ENCODE assay signal across 18 cellular contexts in the genomic region with DNA sequence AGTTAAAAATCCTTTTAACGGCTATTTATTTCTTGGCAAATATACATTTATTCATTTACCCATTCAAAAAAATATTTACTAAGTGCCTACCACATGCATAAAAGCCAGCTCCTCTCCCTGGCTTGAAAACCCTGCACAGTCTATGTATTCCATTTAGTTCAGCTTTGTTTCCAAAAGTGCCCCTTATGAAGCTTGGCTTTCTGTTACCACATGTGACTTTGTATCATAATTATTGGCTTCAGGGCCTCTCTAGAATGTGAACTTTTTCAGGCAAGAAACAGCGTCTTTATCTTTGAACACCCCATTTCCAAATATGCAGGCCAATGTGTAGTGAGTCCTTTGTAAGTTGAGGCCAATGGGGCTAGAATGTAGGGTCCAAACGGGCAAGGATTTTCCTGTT.
DNase-seq lines count a peak whose midpoint lies in the region; ATAC-seq, FAIRE-seq and TF ChIP-seq lines count a peak whose summit lies in the region.
"Had no signal": no experiment of that assay in that cellular context is flagged by ENCODE, and none has a peak within 500 bp of the region (broad histone marks: within the 10 kb centered on the region; RNA-seq: fewer than 3 reads in every experiment).

No MANE protein-coding gene starts in this region.

- ATAC-seq in activated CD8-positive, alpha-beta T cell treated with anti-CD3 and anti-CD28 coated beads for 36 hours, result no peak
- no peak for ATAC-seq in activated CD8-positive, alpha-beta T cell treated with anti-CD3 and anti-CD28 coated beads, Interleukin-2, amount 10 ng/mL, durations not matched to agents 7 days and 5 days
- ATAC-seq in naive thymus-derived CD8-positive, alpha-beta T cell, result no peak
- ATAC-seq in HepG2, result no peak
- ATAC-seq: K562 had no signal

- CTCF ChIA-PET in activated CD8-positive, alpha-beta T cell treated with anti-CD3 and anti-CD28 coated beads for 36 hours (lab: Charles Lee), result interaction anchor here (1.0 kb wide), 1 partner anchor 10 kb away, joined by 3 read pairs; no protein-coding TSS in a partner anchor
- CTCF ChIA-PET in activated CD8-positive, alpha-beta T cell treated with anti-CD3 and anti-CD28 coated beads, Interleukin-2, amount 10 ng/mL, durations not matched to agents 7 days and 5 days (lab: Charles Lee), result no interaction called here
- CTCF ChIA-PET in HepG2 (lab: Yijun Ruan, JAX; ENCODE audit: low intra/inter-chr PET ratio, low total read pairs), result no interaction called here

- intact Hi-C loops in activated CD8-positive, alpha-beta T cell treated with anti-CD3 and anti-CD28 coated beads for 36 hours (cut with micrococcal nuclease), result no loop called here
- intact Hi-C loops in HepG2 (cut with micrococcal nuclease; ENCODE audit: unreplicated experiment), result no loop called here

- H3K9me3 ChIP-seq in endodermal cell (ENCODE audit: control insufficient read depth, low read length), result no peaks in the 10 kb centered on the region
- H3K9me3 ChIP-seq in HepG2 (ENCODE audit: low read length), result no peaks in the 10 kb centered on the region

- no peak overlapping the region for H3K4me2 ChIP-seq in HepG2 (ENCODE audit: low read depth, low read length)

- in situ Hi-C loops in HepG2 (cut with HindIII; ENCODE audit: extremely low pct_ligation_motif_present, low pct_unique_long_range_greater_than_20kb), result no loop called here

- FAIRE-seq in HepG2 (lab: Jason Lieb, UNC), result no peak
- FAIRE-seq: H54, K562 had no signal

- H3K79me2 ChIP-seq in HepG2 (ENCODE audit: insufficient read depth, low read length), result no peaks in the 10 kb centered on the region

- TF ChIP-seq POLR2A in HepG2 (IDR thresholded peaks at IDR 0.05; ENCODE audit: insufficient read depth in 1 of 2, low read depth in 2 of 2, low read length in 2 of 2), result no peak

- no peak for TF ChIP-seq RAD21 in HepG2 (CRISPR knock-in tag; IDR thresholded peaks at IDR 0.05)

- POLR2A ChIA-PET in activated CD8-positive, alpha-beta T cell treated with anti-CD3 and anti-CD28 coated beads for 36 hours (lab: Charles Lee), result interaction anchor here (1.2 kb wide), 1 partner anchor 10 kb away, joined by 3 read pairs; no protein-coding TSS in a partner anchor
- POLR2A ChIA-PET in activated CD8-positive, alpha-beta T cell treated with anti-CD3 and anti-CD28 coated beads, Interleukin-2, amount 10 ng/mL, durations not matched to agents 7 days and 5 days (lab: Charles Lee), result no interaction called here
- POLR2A ChIA-PET in naive thymus-derived CD8-positive, alpha-beta T cell (lab: Charles Lee), result interaction anchor here (1.2 kb wide), 1 partner anchor 12 kb away, joined by 4 read pairs; no protein-coding TSS in a partner anchor
- POLR2A ChIA-PET in HepG2 (lab: Yijun Ruan, JAX), result no interaction called here

- WGBS in endodermal cell (ENCODE audit: insufficient coverage in 1 of 2, insufficient read length in 1 of 2), 2 experiments, result 80% methylated on average over 2 to 3 of the region's 3 CpGs
- WGBS in HepG2 (ENCODE audit: low lambda C conversion rate), result 11% methylated on average over 3 of the region's 3 CpGs

- H3K4me3 Mint-ChIP-seq in activated CD8-positive, alpha-beta T cell treated with anti-CD3 and anti-CD28 coated beads for 36 hours, result no peak overlapping the region
- H3K4me3 Mint-ChIP-seq in activated CD8-positive, alpha-beta T cell treated with anti-CD3 and anti-CD28 coated beads, Interleukin-2, amount 10 ng/mL, durations not matched to agents 7 days and 5 days, result no peak overlapping the region
- H3K4me3 Mint-ChIP-seq in endodermal cell (no peak overlapping the region), type B pancreatic cell (peak overlapping the region; percentile 23), glutamatergic neuron (ENCODE audit: unreplicated experiment) (no peak overlapping the region)
- H3K4me3 Mint-ChIP-seq in naive thymus-derived CD8-positive, alpha-beta T cell, result peak overlapping the region in 6 of 10 donors; percentile 7 to 85 (median 26)

- TF ChIP-seq EP300 in HepG2 (IDR thresholded peaks at IDR 0.05; ENCODE audit: low read depth in 2 of 2, low read length in 2 of 2) (no peak), HepG2 (CRISPR knock-in tag; IDR thresholded peaks at IDR 0.05; ENCODE audit: borderline replicate concordance) (no peak)

- H3K4me3 ChIP-seq in endodermal cell (ENCODE audit: low read length) (no peak overlapping the region), HepG2 (replicated peaks in 1 of 3; ENCODE audit: insufficient read depth in 1 of 3, low read depth in 2 of 3, low read length in 3 of 3) (no peak overlapping the region)
- H3K4me3 ChIP-seq: K562 had no signal

- TF ChIP-seq CTCF in activated CD8-positive, alpha-beta T cell treated with anti-CD3 and anti-CD28 coated beads for 36 hours (IDR thresholded peaks at IDR 0.05), result no peak
- TF ChIP-seq CTCF in endodermal cell (conservative IDR thresholded peaks at IDR 0.05), result no peak
- TF ChIP-seq CTCF in type B pancreatic cell (conservative IDR thresholded peaks at IDR 0.05), result no peak
- TF ChIP-seq CTCF in HepG2 (CRISPR knock-in tag; IDR thresholded peaks at IDR 0.05), result no peak
- TF ChIP-seq CTCF in glutamatergic neuron (IDR thresholded peaks at IDR 0.05; ENCODE audit: partially characterized antibody, unreplicated experiment), result no peak

- H3K4me1 ChIP-seq in endodermal cell (ENCODE audit: control insufficient read depth, insufficient read depth, low read length), result peaks cover 12% of the 10 kb centered on the region
- H3K4me1 ChIP-seq in HepG2 (ENCODE audit: insufficient read depth, low read length), result peaks cover 17% of the 10 kb centered on the region

- H3K27me3 ChIP-seq in endodermal cell (ENCODE audit: control insufficient read depth, insufficient read depth, low read length, poor library complexity, severe bottlenecking), result no peaks in the 10 kb centered on the region
- peaks cover 0 to 3% of the 10 kb centered on the region in 2 experiments; a peak in 1 of 5 replicates for H3K27me3 ChIP-seq in HepG2 (ENCODE audit: control insufficient read depth in 1 of 2, insufficient read depth in 2 of 2, low read length in 2 of 2)
- H3K27me3 ChIP-seq: brain microvascular endothelial cell had no signal

- H3K36me3 ChIP-seq in endodermal cell (ENCODE audit: control insufficient read depth, insufficient read depth, low read length) (no peaks in the 10 kb centered on the region), HepG2 (replicated peaks in 1 of 2; ENCODE audit: control insufficient read depth in 1 of 2, insufficient read depth in 2 of 2, low read length in 2 of 2) (no peaks in the 10 kb centered on the region)
- H3K36me3 ChIP-seq: brain microvascular endothelial cell had no signal

- H3K27ac Mint-ChIP-seq in activated CD8-positive, alpha-beta T cell treated with anti-CD3 and anti-CD28 coated beads for 36 hours, result peak overlapping the region; percentile 8
- H3K27ac Mint-ChIP-seq in activated CD8-positive, alpha-beta T cell treated with anti-CD3 and anti-CD28 coated beads, Interleukin-2, amount 10 ng/mL, durations not matched to agents 7 days and 5 days, result no peak overlapping the region
- H3K27ac Mint-ChIP-seq in endodermal cell (no peak overlapping the region), type B pancreatic cell (peak overlapping the region; percentile 10), glutamatergic neuron (ENCODE audit: unreplicated experiment) (no peak overlapping the region)
- peak overlapping the region in 9 of 10 donors; percentile 2 to 96 (median 86) for H3K27ac Mint-ChIP-seq in naive thymus-derived CD8-positive, alpha-beta T cell

- H3K27ac ChIP-seq in endodermal cell (ENCODE audit: low read depth, low read length) (peak overlapping the region; percentile 81), HepG2 (ENCODE audit: extremely low read length, insufficient read depth, low read length) (no peak overlapping the region)
- H3K27ac ChIP-seq: brain microvascular endothelial cell had no signal

- DNase-seq in activated CD8-positive, alpha-beta T cell treated with anti-CD3 and anti-CD28 coated beads for 36 hours, result no peak
- DNase-seq in activated CD8-positive, alpha-beta T cell treated with anti-CD3 and anti-CD28 coated beads, Interleukin-2, amount 10 ng/mL, durations not matched to agents 7 days and 5 days, result no peak
- DNase-seq in endodermal cell, result no peak
- DNase-seq in naive thymus-derived CD8-positive, alpha-beta T cell, result no peak
- no peak for DNase-seq in type B pancreatic cell (ENCODE audit: extremely low spot score, unreplicated experiment)
- no peak for DNase-seq in HepG2 (ENCODE audit: low spot score)
- no peak for DNase-seq in glutamatergic neuron
- DNase-seq in NCI-H446 treated with DMSO at 0.1 percent for 48 hours (lab: John Stamatoyannopoulos, UW), result no peak
- DNase-seq: activated CD4-positive, alpha-beta T cell treated with anti-CD3 and anti-CD28 coated beads, Interleukin-2, amount 50 U/mL, for 1 hour; C1 segment of cervical spinal cord; DMS79; NK-92 treated with Interleukin-12 subunit alpha and Interleukin-12 subunit beta, amount 100 ng/mL, for 24 hours; occipital lobe; stimulated activated CD4-positive, alpha-beta T cell treated with anti-CD3 and anti-CD28 coated beads, Interleukin-4, amount 100 ng/mL, for 1 hour had no signal

- no peaks in the 10 kb centered on the region for H3K27me3 Mint-ChIP-seq in activated CD8-positive, alpha-beta T cell treated with anti-CD3 and anti-CD28 coated beads for 36 hours
- no peaks in the 10 kb centered on the region for H3K27me3 Mint-ChIP-seq in activated CD8-positive, alpha-beta T cell treated with anti-CD3 and anti-CD28 coated beads, Interleukin-2, amount 10 ng/mL, durations not matched to agents 7 days and 5 days (ENCODE audit: low read depth)
- no peaks in the 10 kb centered on the region for H3K27me3 Mint-ChIP-seq in endodermal cell (ENCODE audit: insufficient read depth)
- no peaks in the 10 kb centered on the region for H3K27me3 Mint-ChIP-seq in naive thymus-derived CD8-positive, alpha-beta T cell
- no peaks in the 10 kb centered on the region for H3K27me3 Mint-ChIP-seq in type B pancreatic cell
- H3K27me3 Mint-ChIP-seq in glutamatergic neuron (ENCODE audit: unreplicated experiment), result no peaks in the 10 kb centered on the region
- H3K27me3 Mint-ChIP-seq: activated naive CD4-positive, alpha-beta T cell treated with anti-CD3 and anti-CD28 coated beads, Interleukin-2, amount 50 U/mL, for 24 hours had no signal

- H4K20me1 ChIP-seq in HepG2 (ENCODE audit: insufficient read depth, low read length), result no peaks in the 10 kb centered on the region

- H3K4me1 Mint-ChIP-seq in activated CD8-positive, alpha-beta T cell treated with anti-CD3 and anti-CD28 coated beads for 36 hours (ENCODE audit: low read depth), result peaks cover 43% of the 10 kb centered on the region
- peaks cover 45% of the 10 kb centered on the region for H3K4me1 Mint-ChIP-seq in activated CD8-positive, alpha-beta T cell treated with anti-CD3 and anti-CD28 coated beads, Interleukin-2, amount 10 ng/mL, durations not matched to agents 7 days and 5 days (ENCODE audit: low read depth)
- peaks cover 60% of the 10 kb centered on the region for H3K4me1 Mint-ChIP-seq in endodermal cell
- H3K4me1 Mint-ChIP-seq in naive thymus-derived CD8-positive, alpha-beta T cell, result peaks cover 30 to 59% (median 38%) of the 10 kb centered on the region in 4 donors
- peaks cover 59% of the 10 kb centered on the region for H3K4me1 Mint-ChIP-seq in type B pancreatic cell (ENCODE audit: unreplicated experiment)
- H3K4me1 Mint-ChIP-seq in glutamatergic neuron (ENCODE audit: low read depth, unreplicated experiment), result peaks cover 28% of the 10 kb centered on the region

- no TSS peak for BruUV-seq in HepG2 (replicated peaks; lab: Mats Ljungman, UMichigan)

- H3K9ac ChIP-seq in endodermal cell (ENCODE audit: extremely low read depth, low read length, poor library complexity, severe bottlenecking) (no peak overlapping the region), HepG2 (ENCODE audit: insufficient read depth, low read depth, low read length) (no peak overlapping the region)

- H3K9me3 Mint-ChIP-seq in activated CD8-positive, alpha-beta T cell treated with anti-CD3 and anti-CD28 coated beads for 36 hours, result peaks cover 3% of the 10 kb centered on the region
- H3K9me3 Mint-ChIP-seq in activated CD8-positive, alpha-beta T cell treated with anti-CD3 and anti-CD28 coated beads, Interleukin-2, amount 10 ng/mL, durations not matched to agents 7 days and 5 days (ENCODE audit: insufficient read depth), result no peaks in the 10 kb centered on the region
- H3K9me3 Mint-ChIP-seq in endodermal cell, result peaks cover 4% of the 10 kb centered on the region
- peaks cover 0 to 3% (median 0%) of the 10 kb centered on the region in 9 donors for H3K9me3 Mint-ChIP-seq in naive thymus-derived CD8-positive, alpha-beta T cell
- H3K9me3 Mint-ChIP-seq in type B pancreatic cell, result peaks cover 4% of the 10 kb centered on the region
- no peaks in the 10 kb centered on the region for H3K9me3 Mint-ChIP-seq in glutamatergic neuron (ENCODE audit: unreplicated experiment)
- H3K9me3 Mint-ChIP-seq: activated naive CD4-positive, alpha-beta T cell treated with anti-CD3 and anti-CD28 coated beads, Interleukin-2, amount 50 U/mL, for 24 hours had no signal

- no peak overlapping the region for H2AFZ ChIP-seq in HepG2 (ENCODE audit: low read length)

- no peaks in the 10 kb centered on the region for H3K36me3 Mint-ChIP-seq in activated CD8-positive, alpha-beta T cell treated with anti-CD3 and anti-CD28 coated beads for 36 hours (ENCODE audit: low read depth)
- peaks cover 3% of the 10 kb centered on the region for H3K36me3 Mint-ChIP-seq in activated CD8-positive, alpha-beta T cell treated with anti-CD3 and anti-CD28 coated beads, Interleukin-2, amount 10 ng/mL, durations not matched to agents 7 days and 5 days (ENCODE audit: low read depth)
- H3K36me3 Mint-ChIP-seq in endodermal cell (ENCODE audit: low read depth), result peaks cover 4% of the 10 kb centered on the region
- no peaks in the 10 kb centered on the region for H3K36me3 Mint-ChIP-seq in naive thymus-derived CD8-positive, alpha-beta T cell
- H3K36me3 Mint-ChIP-seq in type B pancreatic cell, result peaks cover 6% of the 10 kb centered on the region
- H3K36me3 Mint-ChIP-seq in glutamatergic neuron (ENCODE audit: unreplicated experiment), result no peaks in the 10 kb centered on the region
- H3K36me3 Mint-ChIP-seq: activated naive CD4-positive, alpha-beta T cell treated with anti-CD3 and anti-CD28 coated beads, Interleukin-2, amount 50 U/mL, for 24 hours had no signal

Comparison
In these comparisons a context has a peak if more than half of its experiments do, and no peak if none do; other contexts are left out.
1. H3K27ac Mint-ChIP-seq: peak in activated CD8-positive, alpha-beta T cell treated with anti-CD3 and anti-CD28 coated beads for 36 hours (single experiment), naive thymus-derived CD8-positive, alpha-beta T cell (9 of 10) and type B pancreatic cell (single experiment); none in activated CD8-positive, alpha-beta T cell treated with anti-CD3 and anti-CD28 coated beads, Interleukin-2, amount 10 ng/mL, durations not matched to agents 7 days and 5 days (single experiment), endodermal cell (single experiment) and glutamatergic neuron (single experiment).
2. POLR2A ChIA-PET loops: an anchor here in activated CD8-positive, alpha-beta T cell treated with anti-CD3 and anti-CD28 coated beads for 36 hours (1.2 kb wide) and naive thymus-derived CD8-positive, alpha-beta T cell (1.2 kb wide); none called in activated CD8-positive, alpha-beta T cell treated with anti-CD3 and anti-CD28 coated beads, Interleukin-2, amount 10 ng/mL, durations not matched to agents 7 days and 5 days and HepG2.
3. H3K4me3 Mint-ChIP-seq: peak in naive thymus-derived CD8-positive, alpha-beta T cell (6 of 10) and type B pancreatic cell (single experiment); none in activated CD8-positive, alpha-beta T cell treated with anti-CD3 and anti-CD28 coated beads for 36 hours (single experiment), activated CD8-positive, alpha-beta T cell treated with anti-CD3 and anti-CD28 coated beads, Interleukin-2, amount 10 ng/mL, durations not matched to agents 7 days and 5 days (single experiment), endodermal cell (single experiment) and glutamatergic neuron (single experiment).